ENCODE assay signal across 8 cellular contexts in genomic region chrX:136879001-136879667, GRCh38. TPM values are rescaled to one million over a fixed set of nuclear protein-coding genes. Genes with fewer than 3 reads are reported as not detected.
A peak's percentile ranks its signal among the peaks of the same experiment; 100 is the strongest.
DNase-seq lines count a peak whose midpoint lies in the region; ATAC-seq and TF ChIP-seq lines count a peak whose summit lies in the region.

No MANE protein-coding gene starts in this region.

- peaks cover 4% of the 10 kb centered on the region; the same call in 1 of the 2 replicates for H3K4me1 ChIP-seq in PC-3 (ENCODE audit: insufficient read depth, low read length)
- peaks cover 9 to 14% of the 10 kb centered on the region in 2 experiments for H3K4me1 ChIP-seq in neutrophil (ENCODE audit: control insufficient read depth in 1 of 2, insufficient read depth in 1 of 2, low read depth in 1 of 2, low read length in 1 of 2)

- POLR2A ChIA-PET in PC-3 (lab: Charles Lee; ENCODE audit: unreplicated experiment): no interaction called here

- H2AFZ ChIP-seq in PC-3 (ENCODE audit: low read length): no peak overlapping the region

- no peak for ATAC-seq in PC-3
- ATAC-seq in GM19452 (IDR thresholded peaks at IDR 0.05; ENCODE audit: unreplicated experiment): no peak
- ATAC-seq in GM18861 (IDR thresholded peaks at IDR 0.05; ENCODE audit: unreplicated experiment): no peak

- H3K36me3 ChIP-seq in PC-3 (ENCODE audit: low read depth, low read length) (peaks cover 47% of the 10 kb centered on the region), neutrophil (peaks cover 34% of the 10 kb centered on the region)

- H3F3A ChIP-seq in PC-3 (ENCODE audit: low read length, unreplicated experiment): no peaks in the 10 kb centered on the region

- H3K27ac ChIP-seq in PC-3 (ENCODE audit: low read length) (no peak overlapping the region), neutrophil (peak overlapping the region; percentile 86)

- H3K9me2 ChIP-seq in PC-3 (replicated peaks; ENCODE audit: low read length): no peaks in the 10 kb centered on the region

- peak; percentile 17 for DNase-seq in G401 (ENCODE audit: low spot score)
- no peak for DNase-seq in PC-3
- no peak for DNase-seq in epithelial cell of proximal tubule (ENCODE audit: low read depth)
- DNase-seq in H4 (ENCODE audit: low spot score): no peak
- no peak for DNase-seq in kidney glomerular epithelial cell (lab: John Stamatoyannopoulos, UW)

- H4K20me1 ChIP-seq in PC-3 (ENCODE audit: low read length): peaks cover 35% of the 10 kb centered on the region

- peak overlapping the region; percentile 93 for H3K4me3 ChIP-seq in PC-3 (ENCODE audit: low read length)
- H3K4me3 ChIP-seq in epithelial cell of proximal tubule (ENCODE audit: low read depth, low read length): peak overlapping the region; percentile 86
- H3K4me3 ChIP-seq in neutrophil (ENCODE audit: low read depth in 1 of 2, low read length in 1 of 2): peak overlapping the region; percentile 79 to 90

- H3K4me2 ChIP-seq in PC-3 (ENCODE audit: low read length): peak overlapping the region; percentile 97

- no peaks in the 10 kb centered on the region for H3K9me3 ChIP-seq in PC-3 (ENCODE audit: low read length)
- no peaks in the 10 kb centered on the region for H3K9me3 ChIP-seq in neutrophil

- intact Hi-C loops in PC-3 (cut with micrococcal nuclease): no loop called here

- CTCF ChIA-PET in PC-3 (lab: Charles Lee): interaction anchor here (0.6 kb wide), 1 partner anchor 1134 kb away, joined by 4 read pairs; no protein-coding TSS in a partner anchor

- in situ Hi-C loops in G401 (cut with HindIII; ENCODE audit: low sequenced_read_pairs): no loop called here

- BruUV-seq in PC-3 (replicated peaks; lab: Mats Ljungman, UMichigan): no TSS peak

- peaks cover 68% of the 10 kb centered on the region for H3K79me2 ChIP-seq in PC-3 (ENCODE audit: low read length)

- TF ChIP-seq CTCF in PC-3 (conservative IDR thresholded peaks at IDR 0.05; ENCODE audit: low read depth, low read length): no peak
- TF ChIP-seq CTCF in epithelial cell of proximal tubule (conservative IDR thresholded peaks at IDR 0.05; ENCODE audit: low read depth, low read length): no peak
- TF ChIP-seq CTCF in neutrophil (IDR thresholded peaks at IDR 0.05): no peak

- H3K27me3 ChIP-seq in PC-3 (ENCODE audit: low read length) (no peaks in the 10 kb centered on the region), neutrophil (no peaks in the 10 kb centered on the region)

- H3K9ac ChIP-seq in PC-3 (ENCODE audit: low read length): peak overlapping the region; percentile 100

RNA-seq across cellular contexts. Expression of gene RBMX, which starts 1.4 kb away (rescaled TPM):
- 433 and 563 TPM in 2 replicates for total RNA-seq in G401 (2014; rRNA removed; shearing (Covaris generic))
- total RNA-seq in PC-3 (2014; rRNA removed) (278 and 288 TPM in 2 replicates), epithelial cell of proximal tubule (314 and 363 TPM in 2 replicates)
- total RNA-seq in H4 (2014; rRNA removed; shearing (Covaris generic)): 690 and 772 TPM in 2 replicates
